In the genomic region with DNA sequence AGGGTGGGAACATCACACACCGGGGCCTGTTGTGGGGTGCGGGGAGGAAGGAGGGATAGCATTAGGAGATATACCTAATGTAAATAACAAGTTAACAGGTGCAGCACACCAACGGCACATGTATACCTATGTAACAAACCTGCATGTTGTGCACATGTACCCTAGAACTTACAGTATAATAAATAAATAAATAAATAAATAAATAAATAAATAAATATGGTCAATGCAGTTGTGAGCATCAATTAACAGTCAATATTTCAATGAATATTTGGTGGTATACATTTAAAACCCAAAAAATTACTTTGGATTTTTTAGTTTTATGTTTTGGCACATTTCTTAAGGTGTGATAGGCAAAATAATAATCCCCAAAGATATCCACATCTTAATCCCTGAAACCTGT, we compare ENCODE assay signal across 1 cellular context.
TF ChIP-seq lines count a peak whose summit lies in the region.

No MANE protein-coding gene starts in this region.

TF ChIP-seq in HEK293, 187 proteins besides CTCF, POLR2A, EP300 and RAD21 (continued from another document and continues in another):
- TF ChIP-seq, protein P1, sequence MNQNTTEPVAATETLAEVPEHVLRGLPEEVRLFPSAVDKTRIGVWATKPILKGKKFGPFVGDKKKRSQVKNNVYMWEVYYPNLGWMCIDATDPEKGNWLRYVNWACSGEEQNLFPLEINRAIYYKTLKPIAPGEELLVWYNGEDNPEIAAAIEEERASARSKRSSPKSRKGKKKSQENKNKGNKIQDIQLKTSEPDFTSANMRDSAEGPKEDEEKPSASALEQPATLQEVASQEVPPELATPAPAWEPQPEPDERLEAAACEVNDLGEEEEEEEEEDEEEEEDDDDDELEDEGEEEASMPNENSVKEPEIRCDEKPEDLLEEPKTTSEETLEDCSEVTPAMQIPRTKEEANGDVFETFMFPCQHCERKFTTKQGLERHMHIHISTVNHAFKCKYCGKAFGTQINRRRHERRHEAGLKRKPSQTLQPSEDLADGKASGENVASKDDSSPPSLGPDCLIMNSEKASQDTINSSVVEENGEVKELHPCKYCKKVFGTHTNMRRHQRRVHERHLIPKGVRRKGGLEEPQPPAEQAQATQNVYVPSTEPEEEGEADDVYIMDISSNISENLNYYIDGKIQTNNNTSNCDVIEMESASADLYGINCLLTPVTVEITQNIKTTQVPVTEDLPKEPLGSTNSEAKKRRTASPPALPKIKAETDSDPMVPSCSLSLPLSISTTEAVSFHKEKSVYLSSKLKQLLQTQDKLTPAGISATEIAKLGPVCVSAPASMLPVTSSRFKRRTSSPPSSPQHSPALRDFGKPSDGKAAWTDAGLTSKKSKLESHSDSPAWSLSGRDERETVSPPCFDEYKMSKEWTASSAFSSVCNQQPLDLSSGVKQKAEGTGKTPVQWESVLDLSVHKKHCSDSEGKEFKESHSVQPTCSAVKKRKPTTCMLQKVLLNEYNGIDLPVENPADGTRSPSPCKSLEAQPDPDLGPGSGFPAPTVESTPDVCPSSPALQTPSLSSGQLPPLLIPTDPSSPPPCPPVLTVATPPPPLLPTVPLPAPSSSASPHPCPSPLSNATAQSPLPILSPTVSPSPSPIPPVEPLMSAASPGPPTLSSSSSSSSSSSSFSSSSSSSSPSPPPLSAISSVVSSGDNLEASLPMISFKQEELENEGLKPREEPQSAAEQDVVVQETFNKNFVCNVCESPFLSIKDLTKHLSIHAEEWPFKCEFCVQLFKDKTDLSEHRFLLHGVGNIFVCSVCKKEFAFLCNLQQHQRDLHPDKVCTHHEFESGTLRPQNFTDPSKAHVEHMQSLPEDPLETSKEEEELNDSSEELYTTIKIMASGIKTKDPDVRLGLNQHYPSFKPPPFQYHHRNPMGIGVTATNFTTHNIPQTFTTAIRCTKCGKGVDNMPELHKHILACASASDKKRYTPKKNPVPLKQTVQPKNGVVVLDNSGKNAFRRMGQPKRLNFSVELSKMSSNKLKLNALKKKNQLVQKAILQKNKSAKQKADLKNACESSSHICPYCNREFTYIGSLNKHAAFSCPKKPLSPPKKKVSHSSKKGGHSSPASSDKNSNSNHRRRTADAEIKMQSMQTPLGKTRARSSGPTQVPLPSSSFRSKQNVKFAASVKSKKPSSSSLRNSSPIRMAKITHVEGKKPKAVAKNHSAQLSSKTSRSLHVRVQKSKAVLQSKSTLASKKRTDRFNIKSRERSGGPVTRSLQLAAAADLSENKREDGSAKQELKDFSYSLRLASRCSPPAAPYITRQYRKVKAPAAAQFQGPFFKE (tag by site-specific recombination; IDR thresholded peaks at IDR 0.05; ENCODE audit: borderline replicate concordance) = no peak
- TF ChIP-seq PRDM1 (tag by site-specific recombination; IDR thresholded peaks at IDR 0.05) = no peak
- TF ChIP-seq ZNF10 (tag by site-specific recombination; IDR thresholded peaks at IDR 0.05) = no peak
- peak; percentile 68; the same call in 1 of the 2 replicates for TF ChIP-seq ZNF791 (tag by site-specific recombination; IDR thresholded peaks at IDR 0.05)
- TF ChIP-seq OSR2 (tag by site-specific recombination; IDR thresholded peaks at IDR 0.05) = no peak
- TF ChIP-seq ZNF558 (tag by site-specific recombination; IDR thresholded peaks at IDR 0.05) = peak; percentile 59
- TF ChIP-seq ZNF202 (tag by site-specific recombination; IDR thresholded peaks at IDR 0.05; ENCODE audit: borderline replicate concordance) = peak; percentile 78; the same call in 1 of the 2 replicates
- TF ChIP-seq, protein P2, sequence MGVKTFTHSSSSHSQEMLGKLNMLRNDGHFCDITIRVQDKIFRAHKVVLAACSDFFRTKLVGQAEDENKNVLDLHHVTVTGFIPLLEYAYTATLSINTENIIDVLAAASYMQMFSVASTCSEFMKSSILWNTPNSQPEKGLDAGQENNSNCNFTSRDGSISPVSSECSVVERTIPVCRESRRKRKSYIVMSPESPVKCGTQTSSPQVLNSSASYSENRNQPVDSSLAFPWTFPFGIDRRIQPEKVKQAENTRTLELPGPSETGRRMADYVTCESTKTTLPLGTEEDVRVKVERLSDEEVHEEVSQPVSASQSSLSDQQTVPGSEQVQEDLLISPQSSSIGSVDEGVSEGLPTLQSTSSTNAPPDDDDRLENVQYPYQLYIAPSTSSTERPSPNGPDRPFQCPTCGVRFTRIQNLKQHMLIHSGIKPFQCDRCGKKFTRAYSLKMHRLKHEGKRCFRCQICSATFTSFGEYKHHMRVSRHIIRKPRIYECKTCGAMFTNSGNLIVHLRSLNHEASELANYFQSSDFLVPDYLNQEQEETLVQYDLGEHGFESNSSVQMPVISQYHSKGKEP (tag by site-specific recombination; IDR thresholded peaks at IDR 0.05) = no peak
- TF ChIP-seq, protein P3, sequence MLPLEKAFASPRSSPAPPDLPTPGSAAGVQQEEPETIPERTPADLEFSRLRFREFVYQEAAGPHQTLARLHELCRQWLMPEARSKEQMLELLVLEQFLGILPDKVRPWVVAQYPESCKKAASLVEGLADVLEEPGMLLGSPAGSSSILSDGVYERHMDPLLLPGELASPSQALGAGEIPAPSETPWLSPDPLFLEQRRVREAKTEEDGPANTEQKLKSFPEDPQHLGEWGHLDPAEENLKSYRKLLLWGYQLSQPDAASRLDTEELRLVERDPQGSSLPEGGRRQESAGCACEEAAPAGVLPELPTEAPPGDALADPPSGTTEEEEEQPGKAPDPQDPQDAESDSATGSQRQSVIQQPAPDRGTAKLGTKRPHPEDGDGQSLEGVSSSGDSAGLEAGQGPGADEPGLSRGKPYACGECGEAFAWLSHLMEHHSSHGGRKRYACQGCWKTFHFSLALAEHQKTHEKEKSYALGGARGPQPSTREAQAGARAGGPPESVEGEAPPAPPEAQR (tag by site-specific recombination; IDR thresholded peaks at IDR 0.05) = no peak
- TF ChIP-seq ZFP3 (tag by site-specific recombination; IDR thresholded peaks at IDR 0.05; ENCODE audit: low read depth) = 0 out of 2 replicates have a peak, but pooled peaks have one; percentile 19
- TF ChIP-seq ZBTB20 (tag by site-specific recombination; IDR thresholded peaks at IDR 0.05) = no peak
- TF ChIP-seq ZNF404 (tag by site-specific recombination; IDR thresholded peaks at IDR 0.05) = peak; percentile 91; the same call in 1 of the 2 replicates
- TF ChIP-seq ZNF664 (tag by site-specific recombination; IDR thresholded peaks at IDR 0.05) = peak; percentile 82
- TF ChIP-seq ZNF24 (tag by site-specific recombination; IDR thresholded peaks at IDR 0.05) = no peak
- TF ChIP-seq ZEB2 (tag by site-specific recombination; IDR thresholded peaks at IDR 0.05) = no peak
- TF ChIP-seq, protein P4, sequence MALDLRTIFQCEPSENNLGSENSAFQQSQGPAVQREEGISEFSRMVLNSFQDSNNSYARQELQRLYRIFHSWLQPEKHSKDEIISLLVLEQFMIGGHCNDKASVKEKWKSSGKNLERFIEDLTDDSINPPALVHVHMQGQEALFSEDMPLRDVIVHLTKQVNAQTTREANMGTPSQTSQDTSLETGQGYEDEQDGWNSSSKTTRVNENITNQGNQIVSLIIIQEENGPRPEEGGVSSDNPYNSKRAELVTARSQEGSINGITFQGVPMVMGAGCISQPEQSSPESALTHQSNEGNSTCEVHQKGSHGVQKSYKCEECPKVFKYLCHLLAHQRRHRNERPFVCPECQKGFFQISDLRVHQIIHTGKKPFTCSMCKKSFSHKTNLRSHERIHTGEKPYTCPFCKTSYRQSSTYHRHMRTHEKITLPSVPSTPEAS (tag by site-specific recombination; IDR thresholded peaks at IDR 0.05) = no peak
- no peak for TF ChIP-seq ZSCAN23 (tag by site-specific recombination; IDR thresholded peaks at IDR 0.05)
- no peak for TF ChIP-seq KLF16 (tag by site-specific recombination; IDR thresholded peaks at IDR 0.05)
- no peak for TF ChIP-seq MEIS1 (CRISPR knock-in tag; IDR thresholded peaks at IDR 0.05; ENCODE audit: borderline replicate concordance)
- no peak for TF ChIP-seq YY1 (tag by site-specific recombination; IDR thresholded peaks at IDR 0.05)
- peak; percentile 20; the same call in 1 of the 2 replicates for TF ChIP-seq SP3 (tag by site-specific recombination; IDR thresholded peaks at IDR 0.05)
- no peak for TF ChIP-seq ZNF239 (tag by site-specific recombination; IDR thresholded peaks at IDR 0.05)
- no peak for TF ChIP-seq ZNF23 (tag by site-specific recombination; IDR thresholded peaks at IDR 0.05; ENCODE audit: borderline replicate concordance)
- no peak for TF ChIP-seq BCL11B (tag by site-specific recombination; IDR thresholded peaks at IDR 0.05; ENCODE audit: low read depth)
- TF ChIP-seq, protein P5, sequence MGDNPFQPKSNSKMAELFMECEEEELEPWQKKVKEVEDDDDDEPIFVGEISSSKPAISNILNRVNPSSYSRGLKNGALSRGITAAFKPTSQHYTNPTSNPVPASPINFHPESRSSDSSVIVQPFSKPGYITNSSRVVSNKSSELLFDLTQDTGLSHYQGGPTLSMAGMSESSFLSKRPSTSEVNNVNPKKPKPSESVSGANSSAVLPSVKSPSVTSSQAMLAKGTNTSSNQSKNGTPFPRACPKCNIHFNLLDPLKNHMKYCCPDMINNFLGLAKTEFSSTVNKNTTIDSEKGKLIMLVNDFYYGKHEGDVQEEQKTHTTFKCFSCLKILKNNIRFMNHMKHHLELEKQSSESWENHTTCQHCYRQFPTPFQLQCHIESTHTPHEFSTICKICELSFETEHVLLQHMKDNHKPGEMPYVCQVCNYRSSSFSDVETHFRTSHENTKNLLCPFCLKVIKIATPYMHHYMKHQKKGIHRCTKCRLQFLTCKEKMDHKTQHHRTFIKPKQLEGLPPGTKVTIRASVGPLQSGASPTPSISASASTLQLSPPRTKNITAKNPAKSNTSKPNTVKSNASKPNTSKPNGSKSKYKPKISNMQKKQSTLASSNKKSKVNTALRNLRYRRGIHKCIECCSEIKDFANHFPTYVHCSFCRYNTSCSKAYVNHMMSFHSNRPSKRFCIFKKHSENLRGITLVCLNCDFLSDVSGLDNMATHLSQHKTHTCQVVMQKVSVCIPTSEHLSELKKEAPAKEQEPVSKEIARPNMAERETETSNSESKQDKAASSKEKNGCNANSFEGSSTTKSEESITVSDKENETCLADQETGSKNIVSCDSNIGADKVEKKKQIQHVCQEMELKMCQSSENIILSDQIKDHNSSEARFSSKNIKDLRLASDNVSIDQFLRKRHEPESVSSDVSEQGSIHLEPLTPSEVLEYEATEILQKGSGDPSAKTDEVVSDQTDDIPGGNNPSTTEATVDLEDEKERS (tag by site-specific recombination; IDR thresholded peaks at IDR 0.05) = no peak
- peak; percentile 32; the same call in 1 of the 2 replicates for TF ChIP-seq ZNF654 (tag by site-specific recombination; IDR thresholded peaks at IDR 0.05; ENCODE audit: low read depth)
- TF ChIP-seq ZFP69B (tag by site-specific recombination; IDR thresholded peaks at IDR 0.05) = no peak
- TF ChIP-seq SALL2 (tag by site-specific recombination; IDR thresholded peaks at IDR 0.05; ENCODE audit: borderline replicate concordance) = no peak
- no peak for TF ChIP-seq ZBTB17 (tag by site-specific recombination; IDR thresholded peaks at IDR 0.05)
- TF ChIP-seq, protein P6, sequence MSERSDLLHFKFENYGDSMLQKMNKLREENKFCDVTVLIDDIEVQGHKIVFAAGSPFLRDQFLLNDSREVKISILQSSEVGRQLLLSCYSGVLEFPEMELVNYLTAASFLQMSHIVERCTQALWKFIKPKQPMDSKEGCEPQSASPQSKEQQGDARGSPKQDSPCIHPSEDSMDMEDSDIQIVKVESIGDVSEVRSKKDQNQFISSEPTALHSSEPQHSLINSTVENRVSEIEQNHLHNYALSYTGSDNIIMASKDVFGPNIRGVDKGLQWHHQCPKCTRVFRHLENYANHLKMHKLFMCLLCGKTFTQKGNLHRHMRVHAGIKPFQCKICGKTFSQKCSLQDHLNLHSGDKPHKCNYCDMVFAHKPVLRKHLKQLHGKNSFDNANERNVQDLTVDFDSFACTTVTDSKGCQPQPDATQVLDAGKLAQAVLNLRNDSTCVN (tag by site-specific recombination; optimal IDR thresholded peaks at IDR 0.05) = no peak
- TF ChIP-seq, protein P7, sequence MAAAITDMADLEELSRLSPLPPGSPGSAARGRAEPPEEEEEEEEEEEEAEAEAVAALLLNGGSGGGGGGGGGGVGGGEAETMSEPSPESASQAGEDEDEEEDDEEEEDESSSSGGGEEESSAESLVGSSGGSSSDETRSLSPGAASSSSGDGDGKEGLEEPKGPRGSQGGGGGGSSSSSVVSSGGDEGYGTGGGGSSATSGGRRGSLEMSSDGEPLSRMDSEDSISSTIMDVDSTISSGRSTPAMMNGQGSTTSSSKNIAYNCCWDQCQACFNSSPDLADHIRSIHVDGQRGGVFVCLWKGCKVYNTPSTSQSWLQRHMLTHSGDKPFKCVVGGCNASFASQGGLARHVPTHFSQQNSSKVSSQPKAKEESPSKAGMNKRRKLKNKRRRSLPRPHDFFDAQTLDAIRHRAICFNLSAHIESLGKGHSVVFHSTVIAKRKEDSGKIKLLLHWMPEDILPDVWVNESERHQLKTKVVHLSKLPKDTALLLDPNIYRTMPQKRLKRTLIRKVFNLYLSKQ (tag by site-specific recombination; IDR thresholded peaks at IDR 0.05; ENCODE audit: borderline replicate concordance) = peak; percentile 91; the same call in 1 of the 2 replicates
- no peak for TF ChIP-seq ZNF391 (tag by site-specific recombination; IDR thresholded peaks at IDR 0.05; ENCODE audit: borderline replicate concordance, low read depth)
- no peak for TF ChIP-seq ZNF521 (tag by site-specific recombination; IDR thresholded peaks at IDR 0.05)
- TF ChIP-seq ZNF544 (tag by site-specific recombination; IDR thresholded peaks at IDR 0.05) = no peak
- no peak for TF ChIP-seq ZIC2 (tag by site-specific recombination; IDR thresholded peaks at IDR 0.05)
- TF ChIP-seq, protein P8, sequence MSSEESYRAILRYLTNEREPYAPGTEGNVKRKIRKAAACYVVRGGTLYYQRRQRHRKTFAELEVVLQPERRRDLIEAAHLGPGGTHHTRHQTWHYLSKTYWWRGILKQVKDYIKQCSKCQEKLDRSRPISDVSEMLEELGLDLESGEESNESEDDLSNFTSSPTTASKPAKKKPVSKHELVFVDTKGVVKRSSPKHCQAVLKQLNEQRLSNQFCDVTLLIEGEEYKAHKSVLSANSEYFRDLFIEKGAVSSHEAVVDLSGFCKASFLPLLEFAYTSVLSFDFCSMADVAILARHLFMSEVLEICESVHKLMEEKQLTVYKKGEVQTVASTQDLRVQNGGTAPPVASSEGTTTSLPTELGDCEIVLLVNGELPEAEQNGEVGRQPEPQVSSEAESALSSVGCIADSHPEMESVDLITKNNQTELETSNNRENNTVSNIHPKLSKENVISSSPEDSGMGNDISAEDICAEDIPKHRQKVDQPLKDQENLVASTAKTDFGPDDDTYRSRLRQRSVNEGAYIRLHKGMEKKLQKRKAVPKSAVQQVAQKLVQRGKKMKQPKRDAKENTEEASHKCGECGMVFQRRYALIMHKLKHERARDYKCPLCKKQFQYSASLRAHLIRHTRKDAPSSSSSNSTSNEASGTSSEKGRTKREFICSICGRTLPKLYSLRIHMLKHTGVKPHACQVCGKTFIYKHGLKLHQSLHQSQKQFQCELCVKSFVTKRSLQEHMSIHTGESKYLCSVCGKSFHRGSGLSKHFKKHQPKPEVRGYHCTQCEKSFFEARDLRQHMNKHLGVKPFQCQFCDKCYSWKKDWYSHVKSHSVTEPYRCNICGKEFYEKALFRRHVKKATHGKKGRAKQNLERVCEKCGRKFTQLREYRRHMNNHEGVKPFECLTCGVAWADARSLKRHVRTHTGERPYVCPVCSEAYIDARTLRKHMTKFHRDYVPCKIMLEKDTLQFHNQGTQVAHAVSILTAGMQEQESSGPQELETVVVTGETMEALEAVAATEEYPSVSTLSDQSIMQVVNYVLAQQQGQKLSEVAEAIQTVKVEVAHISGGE (tag by site-specific recombination; conservative IDR thresholded peaks at IDR 0.05; ENCODE audit: low read depth) = peak; percentile 84
- no peak for TF ChIP-seq ZNF155 (tag by site-specific recombination; IDR thresholded peaks at IDR 0.05)
- no peak for TF ChIP-seq ZNF626 (tag by site-specific recombination; IDR thresholded peaks at IDR 0.05)
- no peak for TF ChIP-seq SETDB1 (IDR thresholded peaks at IDR 0.05; ENCODE audit: insufficient read length, low read length)
- no peak for TF ChIP-seq ZNF2 (tag by site-specific recombination; IDR thresholded peaks at IDR 0.05)
- no peak for TF ChIP-seq ZNF658 (tag by site-specific recombination; IDR thresholded peaks at IDR 0.05)
- TF ChIP-seq ZNF140 (tag by site-specific recombination; IDR thresholded peaks at IDR 0.05) = peak; percentile 70; the same call in 1 of the 2 replicates
